Comparison of ENCODE assay signal across 26 cellular contexts in genomic region chr6:26588965-26589364, GRCh38.
"Had no signal": no experiment of that assay in that cellular context is flagged by ENCODE, and none has a peak within 500 bp of the region (broad histone marks: within the 10 kb centered on the region; RNA-seq: fewer than 3 reads in every experiment).

No MANE protein-coding gene starts in this region.

- H3K4me1 ChIP-seq: stomach, suprapubic skin, thyroid gland, tibial artery, tibial nerve, transverse colon, upper lobe of left lung, upper lobe of right lung, uterus, vagina had no signal

- H3K9me3 ChIP-seq: stomach, suprapubic skin, thoracic aorta, thyroid gland, tibial artery, tibial nerve, transverse colon, upper lobe of left lung, upper lobe of right lung, uterus, vagina had no signal

- FAIRE-seq: urothelium cell line had no signal

- H3K36me3 ChIP-seq: stomach, suprapubic skin, thoracic aorta, thyroid gland, tibial artery, tibial nerve, transverse colon, upper lobe of left lung, upper lobe of right lung, uterus, vagina had no signal

- DNase-seq: stimulated activated CD4-positive, alpha-beta T cell treated with anti-CD3 and anti-CD28 coated beads, Interleukin-2, amount 100 ng/mL, for 48 hours; stimulated activated CD4-positive, alpha-beta T cell treated with anti-CD3 and anti-CD28 coated beads, Interleukin-4, amount 100 ng/mL, for 1 hour; stimulated activated CD4-positive, alpha-beta T cell treated with anti-CD3 and anti-CD28 coated beads, Interleukin-4, amount 100 ng/mL, for 24 hours; stimulated activated CD4-positive, alpha-beta T cell treated with anti-CD3 and anti-CD28 coated beads, Interleukin-4, amount 100 ng/mL, for 4 hours; stimulated activated CD8-positive, alpha-beta memory T cell treated with anti-CD3 and anti-CD28 coated beads, Interleukin-4, amount 100 ng/mL, for 48 hours; stimulated activated naive B cell treated with anti-CD40 and anti-IgM and Interleukin-4, amounts not matched to agents 10 μg/mL and 1 μg/mL and 100 μg/mL, for 72 hours; stimulated activated naive CD4-positive, alpha-beta T cell; stimulated activated naive CD4-positive, alpha-beta T cell treated with Interleukin-2 at 50 U/mL for 16 hours; stimulated activated naive CD8-positive, alpha-beta T cell treated with anti-CD3 and anti-CD28 coated beads, Interleukin-15, amount 100 ng/mL, for 72 hours; stimulated activated naive CD8-positive, alpha-beta T cell treated with anti-CD3 and anti-CD28 coated beads, Interleukin-15, Interleukin-2, amounts not matched to agents 100 U/mL and 50 U/mL, for 24 hours; stomach; substantia nigra; thyroid gland; tibial artery; transverse colon; trophoblast cell; upper lobe of right lung; uterus had no signal

- ATAC-seq: stimulated activated effector memory CD8-positive, alpha-beta T cell treated with anti-CD3 and anti-CD28 coated beads, Interleukin-12 subunit alpha, Interleukin-12 subunit beta, amount 100 ng/mL, for 72 hours; stimulated activated memory B cell treated with anti-CD40 and anti-IgM and Interleukin-4, amounts not matched to agents 10 μg/mL and 1 μg/mL and 100 μg/mL, for 72 hours; stimulated activated naive B cell treated with anti-CD40 and anti-IgM and Interleukin-4, amounts not matched to agents 10 μg/mL and 1 μg/mL and 100 μg/mL, for 72 hours; stimulated activated naive CD8-positive, alpha-beta T cell treated with anti-CD3 and anti-CD28 coated beads, Interleukin-15, amount 100 ng/mL, for 72 hours; stimulated activated naive CD8-positive, alpha-beta T cell treated with anti-CD3 and anti-CD28 coated beads, Interleukin-15, Interleukin-2, amounts not matched to agents 100 U/mL and 50 U/mL, for 24 hours; upper lobe of right lung had no signal

- H3K27me3 ChIP-seq: vagina had no signal

- H3K27ac ChIP-seq: stomach, suprapubic skin, thoracic aorta, thyroid gland, tibial artery, tibial nerve, transverse colon, upper lobe of left lung, upper lobe of right lung, uterus, vagina had no signal

- H3K4me3 ChIP-seq: stomach, suprapubic skin, thoracic aorta, thyroid gland, tibial artery, tibial nerve, transverse colon, upper lobe of left lung, upper lobe of right lung, uterus, vagina had no signal
